Comparison of ENCODE assay signal across 30 cellular contexts in genomic region chr3:148208975-148209374, GRCh38.
"Had no signal": no experiment of that assay in that cellular context is flagged by ENCODE, and none has a peak within 500 bp of the region (broad histone marks: within the 10 kb centered on the region; RNA-seq: fewer than 3 reads in every experiment).

No MANE protein-coding gene starts in this region.

- H3K4me1 ChIP-seq: esophagus muscularis mucosa, foreskin keratinocyte, gastrocnemius medialis, heart left ventricle had no signal

- H3K27ac ChIP-seq: cardiac muscle cell, coronary artery, dorsolateral prefrontal cortex, esophagus muscularis mucosa, foreskin keratinocyte, gastrocnemius medialis, heart left ventricle, WERI-Rb-1 had no signal

- ATAC-seq: activated CD4-positive, CD25-positive, alpha-beta regulatory T cell treated with anti-CD3 and anti-CD28 coated beads, Interleukin-2, amount 50 U/mL, for 24 hours; activated CD8-positive, alpha-beta T cell treated with anti-CD3 and anti-CD28 coated beads for 36 hours; activated T-cell treated with anti-CD3 and anti-CD28 coated beads, Interleukin-2, amount 50 U/mL, for 4 hours; activated T-helper 17 cell treated with anti-CD3 and anti-CD28 coated beads, Interleukin-2, amount 50 U/mL, for 72 hours; foreskin keratinocyte; gastrocnemius medialis; heart left ventricle had no signal

- FAIRE-seq: astrocyte had no signal

- DNase-seq: activated B cell treated with CpG ODN at 0.5 μM for 24 hours; activated CD4-positive, alpha-beta T cell treated with anti-CD3 and anti-CD28 coated beads for 48 hours; activated CD4-positive, alpha-beta T cell treated with anti-CD3 and anti-CD28 coated beads, Interleukin-2, amount 50 U/mL, for 1 hour; activated CD4-positive, alpha-beta T cell treated with anti-CD3 and anti-CD28 coated beads, Interleukin-2, amount 50 U/mL, for 48 hours; activated CD8-positive, alpha-beta memory T cell treated with anti-CD3 and anti-CD28 coated beads for 24 hours; activated CD8-positive, alpha-beta T cell treated with anti-CD3 and anti-CD28 coated beads for 36 hours; activated effector memory CD4-positive, alpha-beta T cell treated with Interleukin-2 at 50 U/mL for 16 hours; activated gamma-delta T cell treated with Interleukin-2 at 50 U/mL for 16 hours; activated naive CD4-positive, alpha-beta T cell treated with anti-CD3 and anti-CD28 coated beads, Interleukin-2, amount 50 U/mL, for 16 hours; activated naive CD4-positive, alpha-beta T cell treated with Interleukin-2 at 50 U/mL for 16 hours; activated T-cell treated with anti-CD3 and anti-CD28 coated beads, Interleukin-2, amount 50 U/mL, for 4 hours; amniotic stem cell; anterior cingulate cortex; dorsolateral prefrontal cortex; effector memory CD4-positive, alpha-beta T cell; endodermal cell; erythroblast; foreskin keratinocyte; gastrocnemius medialis; glutamatergic neuron; heart left ventricle; hypothalamus; T1000; WERI-Rb-1 had no signal

- H3K9me3 ChIP-seq: esophagus muscularis mucosa, gastrocnemius medialis, heart left ventricle had no signal

- H3K27me3 ChIP-seq: cardiac muscle cell, dorsolateral prefrontal cortex, esophagus muscularis mucosa, foreskin keratinocyte, gastrocnemius medialis, heart left ventricle had no signal

- H3K4me3 ChIP-seq: cardiac muscle cell, coronary artery, dorsolateral prefrontal cortex, esophagus muscularis mucosa, gastrocnemius medialis, heart left ventricle had no signal

- H3K36me3 ChIP-seq: cardiac muscle cell, esophagus muscularis mucosa, gastrocnemius medialis, heart left ventricle, WERI-Rb-1 had no signal
